ENCODE assay signal across 7 cellular contexts in the genomic region with DNA sequence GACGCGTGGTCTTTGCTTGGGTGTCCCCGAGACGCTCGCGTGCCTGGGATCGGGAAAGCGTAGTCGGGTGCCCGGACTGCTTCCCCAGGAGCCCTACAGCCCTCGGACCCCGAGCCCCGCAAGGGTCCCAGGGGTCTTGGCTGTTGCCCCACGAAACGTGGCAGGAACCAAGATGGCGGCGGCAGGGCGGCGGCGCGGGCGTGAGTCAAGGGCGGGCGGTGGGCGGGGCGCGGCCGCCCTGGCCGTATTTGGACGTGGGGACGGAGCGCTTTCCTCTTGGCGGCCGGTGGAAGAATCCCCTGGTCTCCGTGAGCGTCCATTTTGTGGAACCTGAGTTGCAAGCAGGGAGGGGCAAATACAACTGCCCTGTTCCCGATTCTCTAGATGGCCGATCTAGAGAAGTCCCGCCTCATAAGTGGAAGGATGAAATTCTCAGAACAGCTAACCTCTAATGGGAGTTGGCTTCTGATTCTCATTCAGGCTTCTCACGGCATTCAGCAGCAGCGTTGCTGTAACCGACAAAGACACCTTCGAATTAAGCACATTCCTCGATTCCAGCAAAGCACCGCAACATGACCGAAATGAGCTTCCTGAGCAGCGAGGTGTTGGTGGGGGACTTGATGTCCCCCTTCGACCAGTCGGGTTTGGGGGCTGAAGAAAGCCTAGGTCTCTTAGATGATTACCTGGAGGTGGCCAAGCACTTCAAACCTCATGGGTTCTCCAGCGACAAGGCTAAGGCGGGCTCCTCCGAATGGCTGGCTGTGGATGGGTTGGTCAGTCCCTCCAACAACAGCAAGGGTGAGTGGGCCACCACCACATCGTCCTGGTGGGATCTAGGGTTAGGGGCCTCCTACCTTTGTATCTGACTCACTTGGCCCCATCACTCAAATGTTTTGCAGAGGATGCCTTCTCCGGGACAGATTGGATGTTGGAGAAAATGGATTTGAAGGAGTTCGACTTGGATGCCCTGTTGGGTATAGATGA. TPM values are rescaled to one million over a fixed set of nuclear protein-coding genes. Genes with fewer than 3 reads are reported as not detected.
DNase-seq lines count a peak whose midpoint lies in the region; ATAC-seq and TF ChIP-seq lines count a peak whose summit lies in the region.

No MANE protein-coding gene starts in this region.

- peak overlapping the region; percentile 99 for H3K9ac ChIP-seq in endodermal cell (ENCODE audit: extremely low read depth, low read length, poor library complexity, severe bottlenecking)

- peak; percentile 8 for ATAC-seq in HG02623 (IDR thresholded peaks at IDR 0.05; ENCODE audit: unreplicated experiment)

- H3K4me3 Mint-ChIP-seq in endodermal cell (peak overlapping the region; percentile 95), mesothelial cell of epicardium (peak overlapping the region; percentile 97)

- 6% methylated on average over 13 to 55 of the region's 55 CpGs for WGBS in endodermal cell (ENCODE audit: insufficient coverage in 1 of 2, insufficient read length in 1 of 2), 2 experiments

- no peaks in the 10 kb centered on the region for H3K4me1 ChIP-seq in endodermal cell (ENCODE audit: control insufficient read depth, insufficient read depth, low read length)

- H3K27ac Mint-ChIP-seq in endodermal cell = peak overlapping the region; percentile 100
- peak overlapping the region; percentile 100 for H3K27ac Mint-ChIP-seq in mesothelial cell of epicardium

- peak; percentile 84 for DNase-seq in GM13976 (ENCODE audit: low spot score)
- DNase-seq in NCI-H69 (lab: John Stamatoyannopoulos, UW) = peak; percentile 81
- peak; percentile 92 for DNase-seq in activated CD8-positive, alpha-beta memory T cell treated with anti-CD3 and anti-CD28 coated beads, Interleukin-2, amount 50 U/mL, for 48 hours
- DNase-seq in endodermal cell = peak; percentile 80
- peak in 1 of 2 experiments; percentile 74 for DNase-seq in mesothelial cell of epicardium (ENCODE audit: low spot score in 2 of 2, unreplicated experiment in 2 of 2)
- DNase-seq in stimulated activated CD8-positive, alpha-beta memory T cell treated with anti-CD3 and anti-CD28 coated beads, Interleukin-7, amount 100 ng/mL, for 24 hours (ENCODE audit: low read depth) = peak; percentile 51

- TF ChIP-seq CTCF in GM13976 (IDR thresholded peaks at IDR 0.05; ENCODE audit: borderline replicate concordance, control extremely low read depth, extremely low read depth, insufficient read depth, missing control alignments) = no peak
- TF ChIP-seq CTCF in endodermal cell (conservative IDR thresholded peaks at IDR 0.05) = no peak
- no peak for TF ChIP-seq CTCF in mesothelial cell of epicardium (IDR thresholded peaks at IDR 0.05; ENCODE audit: unreplicated experiment)

- H3K9me3 Mint-ChIP-seq in endodermal cell (no peaks in the 10 kb centered on the region), mesothelial cell of epicardium (no peaks in the 10 kb centered on the region)

- H3K27me3 Mint-ChIP-seq in endodermal cell (ENCODE audit: insufficient read depth) (no peaks in the 10 kb centered on the region), mesothelial cell of epicardium (ENCODE audit: low read depth) (peaks cover 2% of the 10 kb centered on the region)

- H3K27ac ChIP-seq in endodermal cell (ENCODE audit: low read depth, low read length) = peak overlapping the region; percentile 97

- no peaks in the 10 kb centered on the region for H3K9me3 ChIP-seq in endodermal cell (ENCODE audit: control insufficient read depth, low read length)

- in situ Hi-C loops in GM13976 (cut with MboI; ENCODE audit: low sequenced_read_pairs, unreplicated experiment) = loop anchor here (25.0 kb wide), 1 partner anchor 359 kb away; the partner anchor contains the start of gene CBX7

- peaks cover 53% of the 10 kb centered on the region for H3K36me3 ChIP-seq in endodermal cell (ENCODE audit: control insufficient read depth, insufficient read depth, low read length)

- H3K36me3 Mint-ChIP-seq in endodermal cell (ENCODE audit: low read depth) (peaks cover 54% of the 10 kb centered on the region), mesothelial cell of epicardium (peaks cover 30% of the 10 kb centered on the region)

- H3K27me3 ChIP-seq in endodermal cell (ENCODE audit: control insufficient read depth, insufficient read depth, low read length, poor library complexity, severe bottlenecking) = no peaks in the 10 kb centered on the region

- peak overlapping the region; percentile 97 for H3K4me3 ChIP-seq in endodermal cell (ENCODE audit: low read length)

- H3K4me1 Mint-ChIP-seq in endodermal cell (peaks cover 26% of the 10 kb centered on the region), mesothelial cell of epicardium (peaks cover 50% of the 10 kb centered on the region)

RNA-seq across cellular contexts. Expression of gene ATF4, which starts 0.8 kb away (rescaled TPM):
- 100 to 1,000 TPM; 335 to 341 TPM for total RNA-seq in endodermal cell
- 370 TPM for polyA plus RNA-seq in endodermal cell (2013, experiment 1 of 2)
- polyA plus RNA-seq in endodermal cell (2013, experiment 2 of 2) = 330 TPM
- total RNA-seq in mesothelial cell of epicardium = 361 to 378 TPM (median 363 TPM) in 3 replicates

RNA-seq across cellular contexts. Expression of gene RPS19BP1, which starts 11.4 kb away (rescaled TPM):
- total RNA-seq in endodermal cell (10 to 100 TPM; 65.5 to 70.3 TPM), mesothelial cell of epicardium (30.6 to 33.0 TPM (median 31.9 TPM) in 3 replicates)
- polyA plus RNA-seq in endodermal cell (2013, experiment 1 of 2) = 66.1 TPM
- polyA plus RNA-seq in endodermal cell (2013, experiment 2 of 2) = 59.9 TPM

RNA-seq across cellular contexts. Expression of gene MIEF1, which starts 19.1 kb away (rescaled TPM):
- total RNA-seq in endodermal cell (10 to 100 TPM; 36.0 to 43.3 TPM), mesothelial cell of epicardium (29.7 to 35.0 TPM (median 31.9 TPM) in 3 replicates)
- 28.1 TPM for polyA plus RNA-seq in endodermal cell (2013, experiment 1 of 2)
- 26.6 TPM for polyA plus RNA-seq in endodermal cell (2013, experiment 2 of 2)

RNA-seq across cellular contexts. Expression of gene CACNA1I, which starts 49.4 kb away (rescaled TPM):
- total RNA-seq in endodermal cell (1 to 10 TPM; 1.2 to 2.2 TPM), mesothelial cell of epicardium (0.27 to 0.31 TPM (median 0.27 TPM) in 3 replicates)
- 0.32 TPM for polyA plus RNA-seq in endodermal cell (2013, experiment 1 of 2)
- 0.29 TPM for polyA plus RNA-seq in endodermal cell (2013, experiment 2 of 2)
